1 cellular context compared by ENCODE assay signal in genomic region chr19:51593138-51593890, GRCh38.
TF ChIP-seq lines count a peak whose summit lies in the region.

No MANE protein-coding gene starts in this region.

TF ChIP-seq in H1, 55 proteins besides CTCF, POLR2A, EP300 and RAD21:
- no peak for TF ChIP-seq ATF3 (IDR thresholded peaks at IDR 0.05; ENCODE audit: insufficient read depth, low read depth, low read length)
- no peak for TF ChIP-seq RBBP5 (IDR thresholded peaks at IDR 0.05; ENCODE audit: borderline replicate concordance, low read depth, low read length)
